Comparison of ENCODE assay signal across 8 cellular contexts in the genomic region with DNA sequence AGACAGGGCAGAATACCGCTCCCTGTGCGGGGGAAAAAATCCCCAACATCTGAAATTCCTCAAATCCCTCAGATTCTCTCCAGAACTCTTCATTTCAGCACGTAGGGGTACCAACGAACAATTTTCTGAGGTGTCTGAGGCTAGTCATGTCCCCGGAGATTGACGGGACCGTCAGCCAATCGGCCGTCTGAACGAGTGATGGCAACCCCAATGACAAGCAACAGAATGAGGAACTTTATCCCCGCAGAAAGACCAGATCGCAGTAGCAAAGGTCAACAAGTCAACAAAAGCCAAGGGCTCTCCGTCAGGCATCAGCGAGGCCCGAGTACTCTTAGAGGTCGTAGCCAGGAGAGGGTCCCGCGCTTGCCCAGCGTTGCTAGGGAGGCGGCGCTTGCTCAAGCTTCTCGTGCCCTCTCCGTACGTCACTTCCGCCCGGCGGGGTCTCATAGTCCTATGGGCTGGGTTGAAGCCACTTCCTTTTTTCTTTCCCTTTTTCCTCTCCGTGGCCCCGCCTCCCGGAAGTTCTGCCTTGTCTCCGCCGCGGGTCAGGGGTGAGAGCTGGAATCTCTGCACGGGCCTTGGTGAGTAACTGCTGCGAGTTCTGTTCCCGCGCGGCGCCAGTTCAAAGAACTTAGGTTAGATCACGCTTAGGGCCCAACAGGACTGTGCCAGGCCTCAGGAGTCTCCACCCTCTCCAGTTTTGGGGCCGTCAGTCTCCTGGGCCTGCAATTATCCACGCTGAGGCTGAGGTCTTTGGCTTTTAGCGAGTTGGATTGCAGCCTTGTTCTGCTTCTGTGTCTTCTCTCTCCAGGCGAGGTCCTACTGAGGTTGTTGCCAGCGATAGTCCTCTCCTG. TPM values are rescaled to one million over a fixed set of nuclear protein-coding genes. Genes with fewer than 3 reads are reported as not detected.
DNase-seq lines count a peak whose midpoint lies in the region; ATAC-seq, FAIRE-seq and TF ChIP-seq lines count a peak whose summit lies in the region.

A gene with protein sequence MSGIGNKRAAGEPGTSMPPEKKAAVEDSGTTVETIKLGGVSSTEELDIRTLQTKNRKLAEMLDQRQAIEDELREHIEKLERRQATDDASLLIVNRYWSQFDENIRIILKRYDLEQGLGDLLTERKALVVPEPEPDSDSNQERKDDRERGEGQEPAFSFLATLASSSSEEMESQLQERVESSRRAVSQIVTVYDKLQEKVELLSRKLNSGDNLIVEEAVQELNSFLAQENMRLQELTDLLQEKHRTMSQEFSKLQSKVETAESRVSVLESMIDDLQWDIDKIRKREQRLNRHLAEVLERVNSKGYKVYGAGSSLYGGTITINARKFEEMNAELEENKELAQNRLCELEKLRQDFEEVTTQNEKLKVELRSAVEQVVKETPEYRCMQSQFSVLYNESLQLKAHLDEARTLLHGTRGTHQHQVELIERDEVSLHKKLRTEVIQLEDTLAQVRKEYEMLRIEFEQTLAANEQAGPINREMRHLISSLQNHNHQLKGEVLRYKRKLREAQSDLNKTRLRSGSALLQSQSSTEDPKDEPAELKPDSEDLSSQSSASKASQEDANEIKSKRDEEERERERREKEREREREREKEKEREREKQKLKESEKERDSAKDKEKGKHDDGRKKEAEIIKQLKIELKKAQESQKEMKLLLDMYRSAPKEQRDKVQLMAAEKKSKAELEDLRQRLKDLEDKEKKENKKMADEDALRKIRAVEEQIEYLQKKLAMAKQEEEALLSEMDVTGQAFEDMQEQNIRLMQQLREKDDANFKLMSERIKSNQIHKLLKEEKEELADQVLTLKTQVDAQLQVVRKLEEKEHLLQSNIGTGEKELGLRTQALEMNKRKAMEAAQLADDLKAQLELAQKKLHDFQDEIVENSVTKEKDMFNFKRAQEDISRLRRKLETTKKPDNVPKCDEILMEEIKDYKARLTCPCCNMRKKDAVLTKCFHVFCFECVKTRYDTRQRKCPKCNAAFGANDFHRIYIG (plus strand): TSS at position 520 of the 854 bp plus-strand sequence. CDS start 1,571 bp downstream, outside the sequence.

- H3K27ac ChIP-seq in right atrium auricular region: peak within 1 kb of the TSS; percentile 92 to 95
- H3K27ac ChIP-seq in psoas muscle: peak within 1 kb of the TSS; percentile 88

- DNase-seq in NCI-H187 treated with DMSO at 0.1 percent for 48 hours (lab: John Stamatoyannopoulos, UW) (peak; percentile 75), anterior cingulate cortex (lab: John Stamatoyannopoulos, UW) (peak; percentile 87 to 100 (median 98)), right atrium auricular region (ENCODE audit: low spot score) (peak; percentile 100), psoas muscle (peak; percentile 100), urothelium cell line (ENCODE audit: low spot score) (peak; percentile 97)

- H3K4me3 ChIP-seq in right atrium auricular region (peak within 1 kb of the TSS; percentile 72 to 80), psoas muscle (peak within 1 kb of the TSS; percentile 83)

- H3K36me3 ChIP-seq in right atrium auricular region (peaks cover 11% of the 10 kb centered on the region), psoas muscle (ENCODE audit: insufficient read depth in 1 of 2, low read depth in 1 of 2) (peaks cover 0 to 29% of the 10 kb centered on the region in 2 donors)

- ATAC-seq in GM18499 (IDR thresholded peaks at IDR 0.05; ENCODE audit: insufficient read depth, unreplicated experiment): peak; percentile 98
- ATAC-seq in HG02943 (IDR thresholded peaks at IDR 0.05; ENCODE audit: low read depth, unreplicated experiment): peak; percentile 98
- peak; percentile 98 to 100 (median 98) for ATAC-seq in psoas muscle

- FAIRE-seq in urothelium cell line (lab: Jason Lieb, UNC): no peak

- H3K27me3 ChIP-seq in right atrium auricular region (no peaks in the 10 kb centered on the region), psoas muscle (ENCODE audit: insufficient read depth in 3 of 3, low read length in 2 of 3) (no peaks in the 10 kb centered on the region)

- WGBS in psoas muscle, 3 donors: 0 to 1% (median 1%) methylated on average over 41 to 45 of the region's 45 CpGs

- no peaks in the 10 kb centered on the region for H3K9me3 ChIP-seq in right atrium auricular region
- no peaks in the 10 kb centered on the region for H3K9me3 ChIP-seq in psoas muscle

- intact Hi-C loops in T-helper 2 cell treated with Interferon-gamma antibody and Interleukin-4, amounts not matched to agents 100 ng/mL and 5 ng/mL, for 36 hours (cut with micrococcal nuclease): loop anchor here (1.0 to 10.0 kb wide), 4 partner anchors 135 to 1436 kb away; partner anchors contain the start of genes ERP44, INVS, MRPL50 and ZNF189
- intact Hi-C loops in psoas muscle (cut with DNase I): loop anchor here in 1 of 2 donors (1.0 to 2.0 kb wide), 3 partner anchors 37 to 135 kb away; partner anchors contain the start of genes MRPL50 and ZNF189

- H3K4me1 ChIP-seq in right atrium auricular region (peaks cover 0 to 45% of the 10 kb centered on the region in 2 donors), psoas muscle (peaks cover 18% of the 10 kb centered on the region)

- no peak for TF ChIP-seq CTCF in right atrium auricular region (IDR thresholded peaks at IDR 0.05)
- TF ChIP-seq CTCF in psoas muscle (IDR thresholded peaks at IDR 0.05): no peak

RNA-seq across cellular contexts. Expression of the gene that starts here (rescaled TPM):
- total RNA-seq in T-helper 2 cell treated with Interferon-gamma antibody and Interleukin-4, amounts not matched to agents 100 ng/mL and 5 ng/mL, for 36 hours: 43.5 and 44.1 TPM in 2 replicates
- total RNA-seq in right atrium auricular region: 10 to 100 TPM; 18.0 to 22.7 TPM
- total RNA-seq in psoas muscle: 10 to 100 TPM; 41.1 to 56.9 (median 48.4) TPM
- 10 to 100 TPM; 19.4 to 39.1 (median 19.6) TPM for polyA plus RNA-seq in psoas muscle

Comparison
In these comparisons a context has a peak if more than half of its experiments do, and no peak if none do; other contexts are left out.
1. Peak in every context shown above with its lines: DNase-seq, ATAC-seq, H3K4me3 ChIP-seq and H3K27ac ChIP-seq.